ENCODE assay signal across 8 cellular contexts in genomic region chr20:51767867-51768758, GRCh38. TPM values are rescaled to one million over a fixed set of nuclear protein-coding genes. Genes with fewer than 3 reads are reported as not detected.
DNase-seq lines count a peak whose midpoint lies in the region; ATAC-seq and TF ChIP-seq lines count a peak whose summit lies in the region.

TSS of gene ATP9A (minus strand) at chr20:51768390. CDS start at chr20:51768369, 21 bp downstream.

- peaks cover 4 to 8% (median 7%) of the 10 kb centered on the region in 3 donors for H3K27me3 Mint-ChIP-seq in immature natural killer cell (ENCODE audit: low read depth in 3 of 3)

- no peak within 1 kb of the TSS for H2BK5ac ChIP-seq in IMR-90 (ENCODE audit: low read depth, low read length, poor library complexity, severe bottlenecking)

- H3K9me3 ChIP-seq in BLaER1 treated with 17β-estradiol and CSF1 and Interleukin-3, amounts not matched to agents 10 nM and 100 nM (replicated peaks in 1 of 11) = peaks cover 0 to 5% (median 0%) of the 10 kb centered on the region in 11 experiments; a peak in 5 of 22 replicates
- H3K9me3 ChIP-seq in IMR-90 (ENCODE audit: control insufficient read depth, insufficient read depth, low read length) = no peaks in the 10 kb centered on the region
- H3K9me3 ChIP-seq in skeletal muscle satellite cell (replicated peaks; ENCODE audit: low read length) = no peaks in the 10 kb centered on the region

- H3K9me3 Mint-ChIP-seq in immature natural killer cell = no peaks in the 10 kb centered on the region

- H2BK120ac ChIP-seq in IMR-90 (ENCODE audit: low read depth, low read length) = peak within 1 kb of the TSS; percentile 51

- peaks cover 18 to 34% of the 10 kb centered on the region in 2 donors for H3K4me1 Mint-ChIP-seq in immature natural killer cell

- peak within 1 kb of the TSS; percentile 74 for H2BK20ac ChIP-seq in IMR-90 (ENCODE audit: low read depth, low read length)

- no peaks in the 10 kb centered on the region for H4K20me1 ChIP-seq in BLaER1 treated with 17β-estradiol and CSF1 and Interleukin-3, amounts not matched to agents 10 nM and 100 nM
- H4K20me1 ChIP-seq in IMR-90 (ENCODE audit: insufficient read depth, low read length) = peaks cover 5% of the 10 kb centered on the region; the same call in 1 of the 2 replicates

- peaks cover 0 to 4% (median 0%) of the 10 kb centered on the region in 11 experiments; a peak in 1 of 22 replicates for H3K27me3 ChIP-seq in BLaER1 treated with 17β-estradiol and CSF1 and Interleukin-3, amounts not matched to agents 10 nM and 100 nM
- H3K27me3 ChIP-seq in IMR-90 (ENCODE audit: control insufficient read depth, insufficient read depth, low read length) (no peaks in the 10 kb centered on the region), skeletal muscle satellite cell (ENCODE audit: control insufficient read depth, insufficient read depth, low read length) (no peaks in the 10 kb centered on the region)

- no peak within 1 kb of the TSS for H3K27ac ChIP-seq in BLaER1 treated with 17β-estradiol and CSF1 and Interleukin-3, amounts not matched to agents 10 nM and 100 nM
- peak within 1 kb of the TSS; percentile 45; the same call in 1 of the 2 replicates for H3K27ac ChIP-seq in IMR-90 (ENCODE audit: insufficient read depth, low read length)

- H2AFZ ChIP-seq in IMR-90 (replicated peaks; ENCODE audit: low read length, poor library complexity) = peak within 1 kb of the TSS; percentile 89

- peak within 1 kb of the TSS; percentile 82 for H3K14ac ChIP-seq in IMR-90 (replicated peaks; ENCODE audit: low read depth, low read length)

- POLR2A ChIA-PET in IMR-90 (lab: Charles Lee; ENCODE audit: unreplicated experiment) = no interaction called here

- H2AK9ac ChIP-seq in IMR-90 (replicated peaks; ENCODE audit: low read depth, low read length, poor library complexity) = peak within 1 kb of the TSS; percentile 85

- no peak for TF ChIP-seq CTCF in IMR-90 (conservative IDR thresholded peaks at IDR 0.05; ENCODE audit: low read depth, low read length)
- TF ChIP-seq CTCF in cardiac fibroblast (IDR thresholded peaks at IDR 0.05; ENCODE audit: low read depth, low read length) = no peak

- peak within 1 kb of the TSS; percentile 47 to 87; a peak in 3 of 4 replicates for H4K8ac ChIP-seq in IMR-90 (ENCODE audit: low read depth in 2 of 2, low read length in 2 of 2)

- H2BK15ac ChIP-seq in IMR-90 (ENCODE audit: low read depth, low read length) = peak within 1 kb of the TSS; percentile 11; the same call in 1 of the 3 replicates

- H3K36me3 Mint-ChIP-seq in immature natural killer cell = peaks cover 0 to 6% (median 0%) of the 10 kb centered on the region in 3 donors

- peak; percentile 31 for DNase-seq in IMR-90
- peak; percentile 19 to 41 for DNase-seq in cardiac fibroblast (ENCODE audit: low read depth in 2 of 2)
- peak; percentile 8 to 16 (median 8) for DNase-seq in immature natural killer cell
- DNase-seq in stimulated activated naive CD4-positive, alpha-beta T cell (lab: John Stamatoyannopoulos, UW) = no peak

- dilution Hi-C loops in IMR-90 (cut with HindIII; ENCODE audit: low sequenced_read_pairs, unreplicated experiment) = no loop called here

- H3K9me1 ChIP-seq in IMR-90 (ENCODE audit: insufficient read depth, low read length) = peaks cover 6% of the 10 kb centered on the region; the same call in 1 of the 2 replicates

- TF ChIP-seq POLR2A in IMR-90 (IDR thresholded peaks at IDR 0.05; ENCODE audit: low read depth, low read length) = 0 out of 2 replicates have a peak, but pooled peaks have one; percentile 37

- intact Hi-C loops in IMR-90 (cut with micrococcal nuclease) = loop anchor here (2.0 to 10.0 kb wide), 3 partner anchors 66 to 315 kb away; no protein-coding TSS in a partner anchor

- H3K36me3 ChIP-seq in BLaER1 treated with 17β-estradiol and CSF1 and Interleukin-3, amounts not matched to agents 10 nM and 100 nM = no peaks in the 10 kb centered on the region
- H3K36me3 ChIP-seq in IMR-90 (ENCODE audit: control insufficient read depth, insufficient read depth, low read length) (no peaks in the 10 kb centered on the region), skeletal muscle satellite cell (ENCODE audit: insufficient read depth, low read length) (no peaks in the 10 kb centered on the region)

- CTCF ChIA-PET in IMR-90 (lab: Yijun Ruan, JAX) = interaction anchor here (0.6 kb wide), 1 partner anchor 128 kb away, joined by 3 read pairs; no protein-coding TSS in a partner anchor

- TF ChIP-seq RAD21 in IMR-90 (IDR thresholded peaks at IDR 0.05; ENCODE audit: low read length) = no peak

- H3K4ac ChIP-seq in IMR-90 (ENCODE audit: low read depth, low read length) = peak within 1 kb of the TSS; percentile 90

- H4K91ac ChIP-seq in IMR-90 (ENCODE audit: insufficient read depth, low read depth, low read length) = no peak within 1 kb of the TSS; the same call in 1 of the 2 replicates

- BruUV-seq in IMR-90 (replicated peaks; lab: Mats Ljungman, UMichigan) = no TSS peak

- in situ Hi-C loops in IMR-90 (cut with MboI; ENCODE audit: low sequenced_read_pairs) = loop anchor here (10.0 to 25.0 kb wide), 2 partner anchors 123 to 781 kb away; no protein-coding TSS in a partner anchor

- WGBS in IMR-90 (ENCODE audit: extremely low coverage in 2 of 2, insufficient read length in 1 of 2), 2 experiments = 2% methylated on average over 39 of the region's 131 CpGs; no CpG with 5 or more reads in 1 of the 2 experiments

- peak within 1 kb of the TSS; percentile 74 for H2AK5ac ChIP-seq in IMR-90 (ENCODE audit: low read depth, low read length)

- H3K18ac ChIP-seq in IMR-90 (ENCODE audit: low read depth, low read length) = 0 out of 2 replicates have a peak within 1 kb of the TSS, but pooled peaks have one; percentile 49

- ATAC-seq in IMR-90 (ENCODE audit: low read depth) (peak; percentile 80), GM18868 (IDR thresholded peaks at IDR 0.05; ENCODE audit: unreplicated experiment) (no peak), HG03108 (IDR thresholded peaks at IDR 0.05; ENCODE audit: unreplicated experiment) (no peak)

- peak within 1 kb of the TSS in 7 of 10 experiments; percentile 46 to 63 (median 53); a peak in 14 of 20 replicates for H3K4me3 ChIP-seq in BLaER1 treated with 17β-estradiol and CSF1 and Interleukin-3, amounts not matched to agents 10 nM and 100 nM
- H3K4me3 ChIP-seq in IMR-90 (ENCODE audit: insufficient read depth, low read depth, low read length) = peak within 1 kb of the TSS; percentile 76
- H3K4me3 ChIP-seq in cardiac fibroblast (replicated peaks in 1 of 2; ENCODE audit: low read depth in 2 of 2, low read length in 2 of 2) = peak within 1 kb of the TSS; percentile 62 to 71
- H3K4me3 ChIP-seq in skeletal muscle satellite cell (ENCODE audit: low read length) = peak within 1 kb of the TSS; percentile 89

- peak within 1 kb of the TSS in 1 of 11 experiments; percentile 57; a peak in 2 of 22 replicates for H3K9ac ChIP-seq in BLaER1 treated with 17β-estradiol and CSF1 and Interleukin-3, amounts not matched to agents 10 nM and 100 nM
- H3K9ac ChIP-seq in IMR-90 (ENCODE audit: low read depth, low read length) (peak within 1 kb of the TSS; percentile 72), skeletal muscle satellite cell (ENCODE audit: low read depth, low read length) (peak within 1 kb of the TSS; percentile 86)

- H3K4me3 Mint-ChIP-seq in immature natural killer cell = peak within 1 kb of the TSS; percentile 86 to 91 (median 90)

- H3K4me2 ChIP-seq in BLaER1 treated with 17β-estradiol and CSF1 and Interleukin-3, amounts not matched to agents 10 nM and 100 nM = peak within 1 kb of the TSS; percentile 50 to 70 (median 58); a peak in 19 of 22 replicates
- H3K4me2 ChIP-seq in IMR-90 (ENCODE audit: low read depth, low read length) (peak within 1 kb of the TSS; percentile 82), skeletal muscle satellite cell (ENCODE audit: low read length) (peak within 1 kb of the TSS; percentile 97)

- peaks cover 20 to 48% of the 10 kb centered on the region in 2 experiments; a peak in 3 of 4 replicates for H3K79me1 ChIP-seq in IMR-90 (ENCODE audit: low read depth in 1 of 2, low read length in 2 of 2)

- H4K5ac ChIP-seq in IMR-90 (ENCODE audit: low read depth, low read length) = peak within 1 kb of the TSS; percentile 24; the same call in 1 of the 2 replicates

- H3K4me1 ChIP-seq in BLaER1 treated with 17β-estradiol and CSF1 and Interleukin-3, amounts not matched to agents 10 nM and 100 nM = peaks cover 6 to 31% (median 23%) of the 10 kb centered on the region in 10 experiments; a peak in 19 of 20 replicates
- H3K4me1 ChIP-seq in IMR-90 (ENCODE audit: control insufficient read depth, insufficient read depth, low read length) = no peaks in the 10 kb centered on the region
- H3K4me1 ChIP-seq in skeletal muscle satellite cell (ENCODE audit: control insufficient read depth, insufficient read depth, low read length) = peaks cover 5% of the 10 kb centered on the region

- H3K56ac ChIP-seq in IMR-90 (ENCODE audit: extremely low read depth, insufficient read depth, low read length) = no peak within 1 kb of the TSS; the same call in 1 of the 2 replicates

- peak within 1 kb of the TSS; percentile 98 for H3K23ac ChIP-seq in IMR-90 (ENCODE audit: low read depth, low read length)

- H3K27ac Mint-ChIP-seq in immature natural killer cell = peak within 1 kb of the TSS; percentile 35 to 91 (median 70)

TF ChIP-seq in IMR-90, 13 proteins besides CTCF, POLR2A, EP300 and RAD21 (continues in another document):
- TF ChIP-seq ELK1 (IDR thresholded peaks at IDR 0.05; ENCODE audit: borderline replicate concordance, low read depth, low read length) = no peak
- TF ChIP-seq MAZ (IDR thresholded peaks at IDR 0.05; ENCODE audit: borderline replicate concordance, low read depth, low read length) = no peak
- no peak for TF ChIP-seq CHD1 (IDR thresholded peaks at IDR 0.05; ENCODE audit: low read depth, low read length)
- no peak for TF ChIP-seq BHLHE40 (IDR thresholded peaks at IDR 0.05; ENCODE audit: low read depth, low read length)
- no peak for TF ChIP-seq RCOR1 (IDR thresholded peaks at IDR 0.05; ENCODE audit: insufficient replicate concordance, low read length)
- TF ChIP-seq SMC3 (IDR thresholded peaks at IDR 0.05; ENCODE audit: low read depth, low read length) = no peak
- no peak for TF ChIP-seq CEBPB (IDR thresholded peaks at IDR 0.05; ENCODE audit: low read depth, low read length)

RNA-seq across cellular contexts. Expression of gene ATP9A, which starts in this region (rescaled TPM):
- total RNA-seq in IMR-90 (2012; rRNA removed) = 22.4 and 23.3 TPM in 2 replicates
- polyA plus RNA-seq in IMR-90 (2012; rRNA removed) (10.4 and 10.6 TPM in 2 replicates), immature natural killer cell (1 to 10 TPM in 2 of 3 donors, under 1 TPM in 1; 0.82 to 2.8 (median 1.2) TPM)
- polyA plus RNA-seq in IMR-90 (2012; cell fraction: cytosol; rRNA removed) = 5.8 and 7.8 TPM in 2 replicates
- polyA plus RNA-seq in IMR-90 (2012; cell fraction: nucleus; rRNA removed; ENCODE audit: low replicate concordance) = 6.6 and 12.1 TPM in 2 replicates
- 9.0 and 9.9 TPM in 2 replicates for total RNA-seq in skeletal muscle satellite cell (2012; rRNA removed)

Comparison
In these comparisons a context has a peak if more than half of its experiments do, and no peak if none do; other contexts are left out.
1. DNase-seq: peak in IMR-90 (single experiment), cardiac fibroblast (2 of 2) and immature natural killer cell (3 of 3); none in stimulated activated naive CD4-positive, alpha-beta T cell (0 of 6).
2. Peak in every context shown above with its lines, with median percentiles within 50 percentile points of each other: H3K4me2 ChIP-seq and H3K4me3 ChIP-seq.